Comparison of ENCODE assay signal across 1 cellular context in the genomic region with DNA sequence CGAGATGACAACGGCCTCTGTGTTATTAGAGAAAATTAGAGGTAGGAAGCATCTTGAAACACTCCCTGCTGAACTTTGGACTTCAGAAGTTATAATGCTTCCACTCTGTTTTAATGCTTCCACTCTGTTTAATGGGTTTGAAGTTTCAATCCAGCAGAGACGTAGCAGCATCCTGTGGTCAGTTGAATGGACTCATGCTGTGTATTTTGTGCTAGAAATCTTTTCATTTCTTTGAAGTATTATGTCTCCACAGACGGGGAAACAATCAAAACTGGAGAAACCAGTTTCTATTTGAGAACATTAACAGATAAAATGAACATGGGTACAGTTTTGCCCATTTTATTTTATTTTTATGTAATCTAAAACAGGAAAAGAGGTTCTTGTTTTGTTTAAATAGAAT.
TF ChIP-seq lines count a peak whose summit lies in the region.

No MANE protein-coding gene starts in this region.

TF ChIP-seq in HepG2, 621 proteins besides CTCF, POLR2A, EP300 and RAD21 (continued from another document):
- TF ChIP-seq, protein P1, sequence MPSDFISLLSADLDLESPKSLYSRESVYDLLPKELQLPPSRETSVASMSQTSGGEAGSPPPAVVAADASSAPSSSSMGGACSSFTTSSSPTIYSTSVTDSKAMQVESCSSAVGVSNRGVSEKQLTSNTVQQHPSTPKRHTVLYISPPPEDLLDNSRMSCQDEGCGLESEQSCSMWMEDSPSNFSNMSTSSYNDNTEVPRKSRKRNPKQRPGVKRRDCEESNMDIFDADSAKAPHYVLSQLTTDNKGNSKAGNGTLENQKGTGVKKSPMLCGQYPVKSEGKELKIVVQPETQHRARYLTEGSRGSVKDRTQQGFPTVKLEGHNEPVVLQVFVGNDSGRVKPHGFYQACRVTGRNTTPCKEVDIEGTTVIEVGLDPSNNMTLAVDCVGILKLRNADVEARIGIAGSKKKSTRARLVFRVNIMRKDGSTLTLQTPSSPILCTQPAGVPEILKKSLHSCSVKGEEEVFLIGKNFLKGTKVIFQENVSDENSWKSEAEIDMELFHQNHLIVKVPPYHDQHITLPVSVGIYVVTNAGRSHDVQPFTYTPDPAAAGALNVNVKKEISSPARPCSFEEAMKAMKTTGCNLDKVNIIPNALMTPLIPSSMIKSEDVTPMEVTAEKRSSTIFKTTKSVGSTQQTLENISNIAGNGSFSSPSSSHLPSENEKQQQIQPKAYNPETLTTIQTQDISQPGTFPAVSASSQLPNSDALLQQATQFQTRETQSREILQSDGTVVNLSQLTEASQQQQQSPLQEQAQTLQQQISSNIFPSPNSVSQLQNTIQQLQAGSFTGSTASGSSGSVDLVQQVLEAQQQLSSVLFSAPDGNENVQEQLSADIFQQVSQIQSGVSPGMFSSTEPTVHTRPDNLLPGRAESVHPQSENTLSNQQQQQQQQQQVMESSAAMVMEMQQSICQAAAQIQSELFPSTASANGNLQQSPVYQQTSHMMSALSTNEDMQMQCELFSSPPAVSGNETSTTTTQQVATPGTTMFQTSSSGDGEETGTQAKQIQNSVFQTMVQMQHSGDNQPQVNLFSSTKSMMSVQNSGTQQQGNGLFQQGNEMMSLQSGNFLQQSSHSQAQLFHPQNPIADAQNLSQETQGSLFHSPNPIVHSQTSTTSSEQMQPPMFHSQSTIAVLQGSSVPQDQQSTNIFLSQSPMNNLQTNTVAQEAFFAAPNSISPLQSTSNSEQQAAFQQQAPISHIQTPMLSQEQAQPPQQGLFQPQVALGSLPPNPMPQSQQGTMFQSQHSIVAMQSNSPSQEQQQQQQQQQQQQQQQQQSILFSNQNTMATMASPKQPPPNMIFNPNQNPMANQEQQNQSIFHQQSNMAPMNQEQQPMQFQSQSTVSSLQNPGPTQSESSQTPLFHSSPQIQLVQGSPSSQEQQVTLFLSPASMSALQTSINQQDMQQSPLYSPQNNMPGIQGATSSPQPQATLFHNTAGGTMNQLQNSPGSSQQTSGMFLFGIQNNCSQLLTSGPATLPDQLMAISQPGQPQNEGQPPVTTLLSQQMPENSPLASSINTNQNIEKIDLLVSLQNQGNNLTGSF (CRISPR knock-in tag; IDR thresholded peaks at IDR 0.05) = no peak
- TF ChIP-seq DZIP1 (CRISPR knock-in tag; IDR thresholded peaks at IDR 0.05) (no peak), ZNF841 (CRISPR knock-in tag; IDR thresholded peaks at IDR 0.05; ENCODE audit: borderline replicate concordance) (no peak), IRX3 (CRISPR knock-in tag; IDR thresholded peaks at IDR 0.05; ENCODE audit: borderline replicate concordance, low read depth) (no peak), THRA (CRISPR knock-in tag; IDR thresholded peaks at IDR 0.05; ENCODE audit: borderline replicate concordance) (no peak), ZNF580 (CRISPR knock-in tag; IDR thresholded peaks at IDR 0.05; ENCODE audit: borderline replicate concordance, low read depth) (no peak), MBD4 (IDR thresholded peaks at IDR 0.05; ENCODE audit: borderline replicate concordance, low read length) (no peak), ZNF816 (CRISPR knock-in tag; IDR thresholded peaks at IDR 0.05; ENCODE audit: borderline replicate concordance) (no peak), ZNF773 (CRISPR knock-in tag; IDR thresholded peaks at IDR 0.05; ENCODE audit: borderline replicate concordance) (no peak)
- TF ChIP-seq, protein P2, sequence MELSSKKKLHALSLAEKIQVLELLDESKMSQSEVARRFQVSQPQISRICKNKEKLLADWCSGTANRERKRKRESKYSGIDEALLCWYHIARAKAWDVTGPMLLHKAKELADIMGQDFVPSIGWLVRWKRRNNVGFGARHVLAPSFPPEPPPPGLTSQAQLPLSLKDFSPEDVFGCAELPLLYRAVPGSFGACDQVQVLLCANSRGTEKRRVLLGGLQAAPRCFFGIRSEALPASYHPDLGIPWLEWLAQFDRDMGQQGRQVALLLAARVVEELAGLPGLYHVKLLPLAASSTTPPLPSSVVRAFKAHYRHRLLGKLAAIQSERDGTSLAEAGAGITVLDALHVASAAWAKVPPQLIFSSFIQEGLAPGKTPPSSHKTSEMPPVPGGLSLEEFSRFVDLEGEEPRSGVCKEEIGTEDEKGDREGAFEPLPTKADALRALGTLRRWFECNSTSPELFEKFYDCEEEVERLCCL (CRISPR knock-in tag; IDR thresholded peaks at IDR 0.05; ENCODE audit: borderline replicate concordance) = no peak
